18 cellular contexts compared by ENCODE assay signal in genomic region chr15:50184863-50185504, GRCh38. TPM values are rescaled to one million over a fixed set of nuclear protein-coding genes. Genes with fewer than 3 reads are reported as not detected.
A peak's percentile ranks its signal among the peaks of the same experiment; 100 is the strongest.
DNase-seq lines count a peak whose midpoint lies in the region; ATAC-seq and TF ChIP-seq lines count a peak whose summit lies in the region.
"Had no signal": no experiment of that assay in that cellular context is flagged by ENCODE, and none has a peak within 500 bp of the region (broad histone marks: within the 10 kb centered on the region; RNA-seq: fewer than 3 reads in every experiment).

No MANE protein-coding gene starts in this region.

- no peak for ATAC-seq in activated T-cell treated with anti-CD3 and anti-CD28 coated beads, Interleukin-2, amount 50 U/mL, for 72 hours (replicated peaks in 1 of 2)
- ATAC-seq in activated T-cell treated with anti-CD3 and anti-CD28 coated beads, Interleukin-2, amount 50 U/mL, for 4 hours = no peak
- peak; percentile 38 for ATAC-seq in left lobe of liver
- no peak for ATAC-seq in GM18868 (IDR thresholded peaks at IDR 0.05; ENCODE audit: unreplicated experiment)
- ATAC-seq in GM21723 (IDR thresholded peaks at IDR 0.05; ENCODE audit: unreplicated experiment) = no peak

- no peak overlapping the region for H3K27ac Mint-ChIP-seq in activated T-cell treated with anti-CD3 and anti-CD28 coated beads, Interleukin-2, amount 50 U/mL, for 72 hours
- H3K27ac Mint-ChIP-seq: CD4-positive, alpha-beta memory T cell had no signal

- peaks cover 7 to 10% of the 10 kb centered on the region in 2 donors for H3K36me3 Mint-ChIP-seq in activated T-cell treated with anti-CD3 and anti-CD28 coated beads, Interleukin-2, amount 50 U/mL, for 72 hours (ENCODE audit: insufficient read depth in 2 of 2)
- no peaks in the 10 kb centered on the region for H3K36me3 Mint-ChIP-seq in activated T-cell treated with anti-CD3 and anti-CD28 coated beads, Interleukin-2, amount 50 U/mL, for 4 hours (ENCODE audit: insufficient read depth)

- peaks cover 18% of the 10 kb centered on the region for H3K27me3 Mint-ChIP-seq in activated T-cell treated with anti-CD3 and anti-CD28 coated beads, Interleukin-2, amount 50 U/mL, for 72 hours (ENCODE audit: low read depth)
- peaks cover 27% of the 10 kb centered on the region for H3K27me3 Mint-ChIP-seq in activated T-cell treated with anti-CD3 and anti-CD28 coated beads, Interleukin-2, amount 50 U/mL, for 4 hours (ENCODE audit: low read depth)

- no peak for TF ChIP-seq CTCF in VCaP (conservative IDR thresholded peaks at IDR 0.05)

- no peak for DNase-seq in activated T-cell treated with anti-CD3 and anti-CD28 coated beads, Interleukin-2, amount 50 U/mL, for 72 hours
- DNase-seq in activated T-cell treated with anti-CD3 and anti-CD28 coated beads, Interleukin-2, amount 50 U/mL, for 4 hours = no peak
- no peak for DNase-seq in left lobe of liver (ENCODE audit: low spot score)
- DNase-seq in retina = no peak
- DNase-seq: Calu3; CD4-positive, alpha-beta memory T cell; GF-D8; KG1; MV-4-11; NCI-H1417; NCI-H187 treated with DMSO at 0.1 percent for 48 hours; NCI-H2227 treated with DMSO at 0.1 percent for 48 hours; NCI-H524; NCI-H82; SJCRH30 had no signal

- peaks cover 40% of the 10 kb centered on the region for H3K4me1 Mint-ChIP-seq in activated T-cell treated with anti-CD3 and anti-CD28 coated beads, Interleukin-2, amount 50 U/mL, for 72 hours (ENCODE audit: low read depth)
- H3K4me1 Mint-ChIP-seq in activated T-cell treated with anti-CD3 and anti-CD28 coated beads, Interleukin-2, amount 50 U/mL, for 4 hours (ENCODE audit: low read depth) = peaks cover 16% of the 10 kb centered on the region

- peak overlapping the region; percentile 53 for H3K27ac ChIP-seq in VCaP
- H3K27ac ChIP-seq: SJCRH30 had no signal

- no peaks in the 10 kb centered on the region for H3K9me3 Mint-ChIP-seq in activated T-cell treated with anti-CD3 and anti-CD28 coated beads, Interleukin-2, amount 50 U/mL, for 72 hours
- H3K9me3 Mint-ChIP-seq in activated T-cell treated with anti-CD3 and anti-CD28 coated beads, Interleukin-2, amount 50 U/mL, for 4 hours = no peaks in the 10 kb centered on the region
- H3K9me3 Mint-ChIP-seq: CD4-positive, alpha-beta memory T cell had no signal

- H3K4me3 Mint-ChIP-seq in activated T-cell treated with anti-CD3 and anti-CD28 coated beads, Interleukin-2, amount 50 U/mL, for 72 hours = peak overlapping the region; percentile 17 to 31
- no peak overlapping the region for H3K4me3 Mint-ChIP-seq in activated T-cell treated with anti-CD3 and anti-CD28 coated beads, Interleukin-2, amount 50 U/mL, for 4 hours
- H3K4me3 Mint-ChIP-seq: CD4-positive, alpha-beta memory T cell had no signal

RNA-seq across cellular contexts. Expression of gene SLC27A2, which starts 3.0 kb away (rescaled TPM):
- total RNA-seq in activated T-cell treated with anti-CD3 and anti-CD28 coated beads, Interleukin-2, amount 50 U/mL, for 72 hours = 10 to 100 TPM; 27.6 to 33.5 TPM
- 10 to 100 TPM in 2 of 3 donors, 1 to 10 TPM in 1; 7.2 to 15.0 (median 14.4) TPM for total RNA-seq in activated T-cell treated with anti-CD3 and anti-CD28 coated beads, Interleukin-2, amount 50 U/mL, for 4 hours
- 153 TPM for total RNA-seq in left lobe of liver
- total RNA-seq: SJCRH30 had no signal
